In the genomic region with DNA sequence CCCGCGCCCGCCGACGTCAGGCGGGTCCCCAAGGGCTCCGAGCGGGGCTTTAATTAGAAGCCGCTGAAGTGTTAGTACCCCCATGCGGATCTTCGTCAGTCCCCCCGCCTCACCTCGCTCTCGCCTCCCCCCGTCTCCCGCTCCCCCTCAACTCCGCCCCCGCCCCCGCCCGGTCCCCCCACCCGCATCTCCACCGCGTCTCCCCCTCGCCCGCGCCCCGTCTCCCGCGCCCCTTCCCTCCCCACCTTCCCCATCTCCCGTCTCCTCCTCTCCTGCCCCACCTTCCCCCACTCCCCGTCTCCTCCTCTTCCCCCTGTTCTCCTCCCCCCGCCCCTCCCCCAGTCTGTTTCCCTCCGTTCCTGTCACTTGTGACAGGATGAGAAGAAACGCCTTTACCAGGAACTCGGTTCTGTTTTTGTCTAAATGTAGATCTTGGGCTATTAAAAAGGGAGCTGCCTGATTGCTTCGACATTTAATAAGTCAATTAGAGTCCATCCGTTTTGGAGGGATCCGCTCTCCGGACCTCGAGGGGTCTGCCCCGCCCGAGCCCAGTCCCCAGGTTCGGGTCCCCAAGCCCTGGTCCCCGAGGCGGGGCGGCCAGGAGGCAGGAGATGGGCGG, we compare ENCODE assay signal across 10 cellular contexts. TPM values are rescaled to one million over a fixed set of nuclear protein-coding genes. Genes with fewer than 3 reads are reported as not detected.
A peak's percentile ranks its signal among the peaks of the same experiment; 100 is the strongest.
DNase-seq lines count a peak whose midpoint lies in the region; ATAC-seq and TF ChIP-seq lines count a peak whose summit lies in the region.
"Had no signal": no experiment of that assay in that cellular context is flagged by ENCODE, and none has a peak within 500 bp of the region (broad histone marks: within the 10 kb centered on the region; RNA-seq: fewer than 3 reads in every experiment).

No MANE protein-coding gene starts in this region.

- H3K27ac ChIP-seq in effector memory CD4-positive, alpha-beta T cell (ENCODE audit: insufficient read depth, low read length, poor library complexity, severe bottlenecking) = no peak overlapping the region
- H3K27ac ChIP-seq in mucosa of rectum (ENCODE audit: low read depth in 2 of 2, low read length in 2 of 2) (peak overlapping the region in 1 of 2 donors; percentile 43), aorta (ENCODE audit: low read depth in 1 of 2, low read length in 2 of 2) (peak overlapping the region; percentile 1 to 12)

- 1 to 2% methylated on average over 23 to 47 of the region's 47 CpGs for WGBS in aorta, 2 donors

- peak overlapping the region; percentile 67 for H3K4me3 Mint-ChIP-seq in natural killer cell
- H3K4me3 Mint-ChIP-seq in natural killer cell treated with Interleukin-12 subunit alpha and Interleukin-12 subunit beta and Interleukin-15 and Interleukin-18, amount 100 ng/mL, for 72 hours = no peak overlapping the region

- H3K27me3 Mint-ChIP-seq in natural killer cell (ENCODE audit: low read depth in 2 of 2) = peaks cover 0 to 12% of the 10 kb centered on the region in 2 donors
- H3K27me3 Mint-ChIP-seq in natural killer cell treated with Interleukin-12 subunit alpha and Interleukin-12 subunit beta and Interleukin-15 and Interleukin-18, amount 100 ng/mL, for 72 hours = peaks cover 6 to 8% of the 10 kb centered on the region in 2 donors

- no peak overlapping the region for H3K27ac Mint-ChIP-seq in natural killer cell
- H3K27ac Mint-ChIP-seq in natural killer cell treated with Interleukin-12 subunit alpha and Interleukin-12 subunit beta and Interleukin-15 and Interleukin-18, amount 100 ng/mL, for 72 hours = no peak overlapping the region

- H3K4me1 Mint-ChIP-seq in natural killer cell = peaks cover 0 to 9% of the 10 kb centered on the region in 2 donors
- peaks cover 0 to 10% of the 10 kb centered on the region in 2 donors for H3K4me1 Mint-ChIP-seq in natural killer cell treated with Interleukin-12 subunit alpha and Interleukin-12 subunit beta and Interleukin-15 and Interleukin-18, amount 100 ng/mL, for 72 hours (ENCODE audit: low read depth in 2 of 2)

- H3K9ac ChIP-seq in mucosa of rectum (ENCODE audit: low read depth in 1 of 2, low read length in 2 of 2) = no peak overlapping the region

- no peak for ATAC-seq in natural killer cell
- no peak for ATAC-seq in natural killer cell treated with Interleukin-12 subunit alpha and Interleukin-12 subunit beta and Interleukin-15 and Interleukin-18, amount 100 ng/mL, for 72 hours
- ATAC-seq in aorta (ENCODE audit: low FRiP score) = no peak
- no peak for ATAC-seq in GM18498 (IDR thresholded peaks at IDR 0.05; ENCODE audit: unreplicated experiment)
- ATAC-seq: HCT116 had no signal

- H3K36me3 ChIP-seq in effector memory CD4-positive, alpha-beta T cell (ENCODE audit: control insufficient read depth, insufficient read depth, low read length) = no peaks in the 10 kb centered on the region
- H3K36me3 ChIP-seq in mucosa of rectum (ENCODE audit: control insufficient read depth in 2 of 2, insufficient read depth in 2 of 2, low read length in 2 of 2) (no peaks in the 10 kb centered on the region), aorta (ENCODE audit: control insufficient read depth in 1 of 2, insufficient read depth in 2 of 2, low read length in 1 of 2) (no peaks in the 10 kb centered on the region)

- no peaks in the 10 kb centered on the region for H3K36me3 Mint-ChIP-seq in natural killer cell
- H3K36me3 Mint-ChIP-seq in natural killer cell treated with Interleukin-12 subunit alpha and Interleukin-12 subunit beta and Interleukin-15 and Interleukin-18, amount 100 ng/mL, for 72 hours = no peaks in the 10 kb centered on the region

- peaks cover 24% of the 10 kb centered on the region for H3K27me3 ChIP-seq in effector memory CD4-positive, alpha-beta T cell (replicated peaks; ENCODE audit: control insufficient read depth, insufficient read depth, low read length, poor library complexity, severe bottlenecking)
- H3K27me3 ChIP-seq in mucosa of rectum (ENCODE audit: control insufficient read depth in 2 of 2, insufficient read depth in 2 of 2, low read length in 2 of 2) (peaks cover 16 to 29% of the 10 kb centered on the region in 2 donors), aorta (ENCODE audit: control insufficient read depth in 1 of 2, insufficient read depth in 2 of 2, low read length in 1 of 2) (no peaks in the 10 kb centered on the region)

- no peak for DNase-seq in natural killer cell
- no peak for DNase-seq in natural killer cell treated with Interleukin-12 subunit alpha and Interleukin-12 subunit beta and Interleukin-15 and Interleukin-18, amount 100 ng/mL, for 72 hours (ENCODE audit: low spot score)
- DNase-seq in effector memory CD4-positive, alpha-beta T cell = no peak
- DNase-seq in aorta = peak in 1 of 2 donors; percentile 76
- no peak for DNase-seq in Ammon's horn (ENCODE audit: low spot score)
- DNase-seq in NCI-H1105 (lab: John Stamatoyannopoulos, UW) = no peak
- DNase-seq: midbrain had no signal

- H3K9me3 ChIP-seq in effector memory CD4-positive, alpha-beta T cell (ENCODE audit: control insufficient read depth, low read length) = no peaks in the 10 kb centered on the region
- no peaks in the 10 kb centered on the region for H3K9me3 ChIP-seq in mucosa of rectum (ENCODE audit: control insufficient read depth in 2 of 2, low read length in 2 of 2)
- H3K9me3 ChIP-seq in aorta (ENCODE audit: control insufficient read depth, low read length) = no peaks in the 10 kb centered on the region

- no peak for TF ChIP-seq CTCF in natural killer cell (IDR thresholded peaks at IDR 0.05)

- intact Hi-C loops in natural killer cell (cut with micrococcal nuclease) = no loop called here
- intact Hi-C loops in aorta (cut with DNase I) = loop anchor here (1.0 to 5.0 kb wide), 2 partner anchors 42 to 117 kb away; no protein-coding TSS in a partner anchor

- H3K9me3 Mint-ChIP-seq in natural killer cell = no peaks in the 10 kb centered on the region
- H3K9me3 Mint-ChIP-seq in natural killer cell treated with Interleukin-12 subunit alpha and Interleukin-12 subunit beta and Interleukin-15 and Interleukin-18, amount 100 ng/mL, for 72 hours = no peaks in the 10 kb centered on the region

- peak overlapping the region; percentile 34 for H3K4me3 ChIP-seq in effector memory CD4-positive, alpha-beta T cell (ENCODE audit: insufficient read depth, low read depth, low read length, poor library complexity, severe bottlenecking)
- H3K4me3 ChIP-seq in mucosa of rectum (ENCODE audit: low read length in 2 of 2) = peak overlapping the region; percentile 57 to 71
- peak overlapping the region; percentile 4 to 56 for H3K4me3 ChIP-seq in aorta (ENCODE audit: low read length in 2 of 2)

- H3K4me1 ChIP-seq in effector memory CD4-positive, alpha-beta T cell (ENCODE audit: control insufficient read depth, insufficient read depth, low read length, poor library complexity, severe bottlenecking) = peaks cover 18% of the 10 kb centered on the region
- peaks cover 10% of the 10 kb centered on the region in 2 donors for H3K4me1 ChIP-seq in mucosa of rectum (ENCODE audit: control insufficient read depth in 2 of 2, insufficient read depth in 2 of 2, low read length in 2 of 2)
- no peaks in the 10 kb centered on the region for H3K4me1 ChIP-seq in aorta (ENCODE audit: control insufficient read depth in 1 of 2, insufficient read depth in 2 of 2, low read length in 2 of 2)

RNA-seq across cellular contexts. Expression of gene ALKAL2, which starts 1.0 kb away (rescaled TPM):
- total RNA-seq in natural killer cell (1 to 10 TPM; 1.1 to 2.0 (median 1.7) TPM), aorta (10 to 100 TPM; 14.3 to 21.2 TPM)
- 1 to 10 TPM; 1.1 to 1.4 TPM for total RNA-seq in natural killer cell treated with Interleukin-12 subunit alpha and Interleukin-12 subunit beta and Interleukin-15 and Interleukin-18, amount 100 ng/mL, for 72 hours
- 1 to 10 TPM; 5.1 to 5.6 TPM for polyA plus RNA-seq in aorta

RNA-seq across cellular contexts. Expression of gene ACP1, which starts 24.1 kb away (rescaled TPM):
- 100 to 1,000 TPM in 2 of 3 donors, 10 to 100 TPM in 1; 87.2 to 104 (median 102) TPM for total RNA-seq in natural killer cell
- 10 to 100 TPM; 94.2 to 96.1 TPM for total RNA-seq in natural killer cell treated with Interleukin-12 subunit alpha and Interleukin-12 subunit beta and Interleukin-15 and Interleukin-18, amount 100 ng/mL, for 72 hours
- total RNA-seq in aorta = 10 to 100 TPM; 49.8 to 56.5 TPM
- 100 to 1,000 TPM in 1 of 2 donors, 10 to 100 TPM in 1; 75.6 to 130 TPM for polyA plus RNA-seq in aorta

RNA-seq across cellular contexts. Expression of gene SH3YL1, which starts 25.0 kb away (rescaled TPM):
- total RNA-seq in natural killer cell (10 to 100 TPM; 28.3 to 42.2 (median 32.3) TPM), aorta (10 to 100 TPM; 25.9 to 37.3 TPM)
- total RNA-seq in natural killer cell treated with Interleukin-12 subunit alpha and Interleukin-12 subunit beta and Interleukin-15 and Interleukin-18, amount 100 ng/mL, for 72 hours = 10 to 100 TPM; 15.4 to 17.5 TPM
- 10 to 100 TPM; 27.8 to 33.4 TPM for polyA plus RNA-seq in aorta

Comparison
In these comparisons a context has a peak if more than half of its experiments do, and no peak if none do; other contexts are left out.
1. RNA of gene ALKAL2, which starts 1.0 kb away (total RNA-seq): 14.3 to 21.2 TPM in aorta; 1.1 to 2.0 TPM in natural killer cell and 1.1 to 1.4 TPM in natural killer cell treated with Interleukin-12 subunit alpha and Interleukin-12 subunit beta and Interleukin-15 and Interleukin-18, amount 100 ng/mL, for 72 hours; every median in the first group is over 4 times any median in the second.
2. Peak in every context shown above with its lines, with median percentiles within 50 percentile points of each other: H3K4me3 ChIP-seq.